In the genomic region with DNA sequence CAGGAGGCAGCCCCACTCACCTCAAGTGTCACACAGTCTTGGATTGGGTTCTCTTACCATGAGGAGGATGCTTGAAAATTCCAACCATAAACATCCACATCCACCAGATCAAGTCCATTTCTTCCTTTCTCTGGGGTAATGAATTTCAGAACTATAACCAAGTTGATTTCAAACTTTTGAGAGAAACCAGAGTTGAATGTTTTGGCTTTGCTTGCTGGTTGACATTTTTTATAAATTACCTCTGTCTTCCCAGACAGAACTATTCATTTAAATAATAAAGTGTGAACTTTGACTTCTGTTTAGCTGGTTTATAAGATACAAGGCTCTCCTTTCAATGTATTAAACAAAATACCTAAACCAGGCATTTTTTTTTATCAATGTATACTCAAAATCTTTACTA, we compare ENCODE assay signal across 23 cellular contexts.
DNase-seq lines count a peak whose midpoint lies in the region; ATAC-seq and TF ChIP-seq lines count a peak whose summit lies in the region.
"Had no signal": no experiment of that assay in that cellular context is flagged by ENCODE, and none has a peak within 500 bp of the region (broad histone marks: within the 10 kb centered on the region; RNA-seq: fewer than 3 reads in every experiment).

No MANE protein-coding gene starts in this region.

- POLR2A ChIA-PET in OCI-LY7 (lab: Charles Lee) = interaction anchor here (0.6 kb wide), 1 partner anchor 57 kb away, joined by 3 read pairs; no protein-coding TSS in a partner anchor

- H4K20me1 ChIP-seq in OCI-LY7 (ENCODE audit: insufficient read depth, low read length) = no peaks in the 10 kb centered on the region
- H4K20me1 ChIP-seq: BLaER1 treated with 17β-estradiol and CSF1 and Interleukin-3, amounts not matched to agents 10 nM and 100 nM had no signal

- TF ChIP-seq POLR2A in esophagus muscularis mucosa (IDR thresholded peaks at IDR 0.05; ENCODE audit: low read depth) (no peak), gastroesophageal sphincter (IDR thresholded peaks at IDR 0.05) (no peak), sigmoid colon (IDR thresholded peaks at IDR 0.05) (no peak)

- H3K4me1 ChIP-seq in OCI-LY7 (ENCODE audit: insufficient read depth, low read length, poor library complexity, severe bottlenecking) = peaks cover 54% of the 10 kb centered on the region
- H3K4me1 ChIP-seq in esophagus muscularis mucosa = peaks cover 4 to 70% (median 68%) of the 10 kb centered on the region in 4 donors
- H3K4me1 ChIP-seq in gastroesophageal sphincter = peaks cover 10 to 56% (median 12%) of the 10 kb centered on the region in 3 donors
- H3K4me1 ChIP-seq in sigmoid colon = peaks cover 0 to 71% (median 44%) of the 10 kb centered on the region in 4 donors
- H3K4me1 ChIP-seq: A549 had no signal

- TF ChIP-seq CTCF in OCI-LY7 (conservative IDR thresholded peaks at IDR 0.05; ENCODE audit: low read length) (no peak), esophagus muscularis mucosa (IDR thresholded peaks at IDR 0.05) (no peak), gastroesophageal sphincter (IDR thresholded peaks at IDR 0.05) (no peak), sigmoid colon (IDR thresholded peaks at IDR 0.05) (no peak)

- 0 out of 2 replicates have a peak overlapping the region, but pooled peaks have one; percentile 12 for H2AFZ ChIP-seq in OCI-LY7 (ENCODE audit: low read length)

- intact Hi-C loops in OCI-LY7 (cut with micrococcal nuclease; ENCODE audit: unreplicated experiment) = no loop called here
- intact Hi-C loops in esophagus muscularis mucosa (cut with DNase I) = loop anchor here (10.0 kb wide), 2 partner anchors 421 to 461 kb away; no protein-coding TSS in a partner anchor
- intact Hi-C loops in sigmoid colon (cut with DNase I) = no loop called here
- intact Hi-C loops in head of caudate nucleus (cut with DNase I) = no loop called here

- CTCF ChIA-PET in OCI-LY7 (lab: Charles Lee; ENCODE audit: unreplicated experiment) = no interaction called here

- DNase-seq in OCI-LY7 (ENCODE audit: low spot score) = no peak
- DNase-seq in esophagus muscularis mucosa (ENCODE audit: extremely low spot score) = no peak
- DNase-seq in sigmoid colon = no peak
- no peak for DNase-seq in NCI-H446 (lab: John Stamatoyannopoulos, UW)
- DNase-seq in head of caudate nucleus = no peak
- no peak for DNase-seq in C1 segment of cervical spinal cord (lab: John Stamatoyannopoulos, UW)
- DNase-seq: AML-193; CD4-positive, alpha-beta memory T cell; CD4-positive, CD25-positive, alpha-beta regulatory T cell; CD8-positive, alpha-beta memory T cell; COR-L47; DMS 273 treated with DMSO at 0.1 percent for 48 hours; DMS153; DMS53; DMS79; DND-41; EL; GDM1 had no signal

- peaks cover 6% of the 10 kb centered on the region; the same call in 1 of the 2 replicates for H3K9me3 ChIP-seq in OCI-LY7 (ENCODE audit: low read length)
- H3K9me3 ChIP-seq in esophagus muscularis mucosa = no peaks in the 10 kb centered on the region
- H3K9me3 ChIP-seq in gastroesophageal sphincter = no peaks in the 10 kb centered on the region
- no peaks in the 10 kb centered on the region for H3K9me3 ChIP-seq in sigmoid colon
- H3K9me3 ChIP-seq: A549; BLaER1 treated with 17β-estradiol and CSF1 and Interleukin-3, amounts not matched to agents 10 nM and 100 nM had no signal

- no TSS peak for BruUV-seq in OCI-LY7 (replicated peaks; lab: Mats Ljungman, UMichigan)

- H3K4me3 ChIP-seq in OCI-LY7 (ENCODE audit: low read depth, low read length, poor library complexity, severe bottlenecking) (no peak overlapping the region), esophagus muscularis mucosa (no peak overlapping the region), gastroesophageal sphincter (no peak overlapping the region), sigmoid colon (no peak overlapping the region)
- H3K4me3 ChIP-seq: A549; BLaER1 treated with 17β-estradiol and CSF1 and Interleukin-3, amounts not matched to agents 10 nM and 100 nM; GM12878 had no signal

- H3K79me2 ChIP-seq in OCI-LY7 (ENCODE audit: insufficient read depth, low read depth, low read length) = no peaks in the 10 kb centered on the region

- H3K27ac ChIP-seq in OCI-LY7 (ENCODE audit: low read depth, low read length, poor library complexity, severe bottlenecking) (no peak overlapping the region), esophagus muscularis mucosa (replicated peaks in 1 of 4) (peak overlapping the region; percentile 22 to 75 (median 56)), gastroesophageal sphincter (peak overlapping the region in 3 of 4 donors; percentile 52 to 67 (median 54)), sigmoid colon (peak overlapping the region in 3 of 4 donors; percentile 42 to 50 (median 47))
- H3K27ac ChIP-seq: 22Rv1; A549; BLaER1 treated with 17β-estradiol and CSF1 and Interleukin-3, amounts not matched to agents 10 nM and 100 nM had no signal

- no peak for ATAC-seq in gastroesophageal sphincter
- ATAC-seq: A549, GM12878 had no signal

- TF ChIP-seq EP300 in esophagus muscularis mucosa (IDR thresholded peaks at IDR 0.05) (no peak), gastroesophageal sphincter (IDR thresholded peaks at IDR 0.05) (no peak), sigmoid colon (IDR thresholded peaks at IDR 0.05) (no peak)

- no peaks in the 10 kb centered on the region for H3K36me3 ChIP-seq in OCI-LY7 (ENCODE audit: insufficient read depth, low read length)
- H3K36me3 ChIP-seq in esophagus muscularis mucosa = no peaks in the 10 kb centered on the region
- H3K36me3 ChIP-seq in gastroesophageal sphincter = no peaks in the 10 kb centered on the region
- H3K36me3 ChIP-seq in sigmoid colon = no peaks in the 10 kb centered on the region
- H3K36me3 ChIP-seq: BLaER1 treated with 17β-estradiol and CSF1 and Interleukin-3, amounts not matched to agents 10 nM and 100 nM had no signal

- H3K4me2 ChIP-seq in OCI-LY7 (ENCODE audit: low read length) = no peak overlapping the region
- H3K4me2 ChIP-seq: A549; BLaER1 treated with 17β-estradiol and CSF1 and Interleukin-3, amounts not matched to agents 10 nM and 100 nM had no signal

- no peaks in the 10 kb centered on the region for H3K9me2 ChIP-seq in OCI-LY7 (ENCODE audit: insufficient read depth, low read length)

- H3K27me3 ChIP-seq in esophagus muscularis mucosa (no peaks in the 10 kb centered on the region), gastroesophageal sphincter (no peaks in the 10 kb centered on the region), sigmoid colon (no peaks in the 10 kb centered on the region)
- H3K27me3 ChIP-seq: BLaER1 treated with 17β-estradiol and CSF1 and Interleukin-3, amounts not matched to agents 10 nM and 100 nM had no signal
